ENCODE assay signal across 1 cellular context in genomic region chr22:35634015-35634414, GRCh38.
TF ChIP-seq lines count a peak whose summit lies in the region.

No MANE protein-coding gene starts in this region.

TF ChIP-seq in K562, 482 proteins besides CTCF, POLR2A, EP300 and RAD21 (continued from another document and continues in another):
- TF ChIP-seq CHD7 (IDR thresholded peaks at IDR 0.05; ENCODE audit: low read depth, low read length) = no peak
- TF ChIP-seq YY1 (IDR thresholded peaks at IDR 0.05; ENCODE audit: borderline replicate concordance in 1 of 3, control insufficient read depth in 1 of 3, extremely low read depth in 1 of 3, insufficient read depth in 3 of 3, insufficient read length in 1 of 3, insufficient replicate concordance in 2 of 3, low read depth in 1 of 3, low read length in 2 of 3) = no peak
- no peak for TF ChIP-seq ZNF609 (CRISPR knock-in tag; IDR thresholded peaks at IDR 0.05; ENCODE audit: borderline replicate concordance)
- no peak for TF ChIP-seq CHAMP1 (IDR thresholded peaks at IDR 0.05)
- TF ChIP-seq ZNF639 (CRISPR knock-in tag; conservative IDR thresholded peaks at IDR 0.05 in 1 of 2, IDR thresholded peaks at IDR 0.05 in 1 of 2) = no peak
- no peak for TF ChIP-seq HCFC1 (IDR thresholded peaks at IDR 0.05; ENCODE audit: low read depth, low read length)
- TF ChIP-seq ZBTB12 (CRISPR knock-in tag; IDR thresholded peaks at IDR 0.05) = no peak
- TF ChIP-seq CREBBP (IDR thresholded peaks at IDR 0.05; ENCODE audit: low read depth, low read length) = no peak
- no peak for TF ChIP-seq ZNF740 (CRISPR knock-in tag; IDR thresholded peaks at IDR 0.05)
- TF ChIP-seq ZNF740 (tag; IDR thresholded peaks at IDR 0.05) = no peak
- no peak for TF ChIP-seq BCOR (IDR thresholded peaks at IDR 0.05)
- 0 out of 4 replicates have a peak, but pooled peaks of 1 of the 2 experiments have one; percentile 29 for TF ChIP-seq FOXK2 (conservative IDR thresholded peaks at IDR 0.05 in 1 of 2, IDR thresholded peaks at IDR 0.05 in 1 of 2; ENCODE audit: low read depth in 2 of 2)
- TF ChIP-seq RAD51 (IDR thresholded peaks at IDR 0.05; ENCODE audit: borderline replicate concordance, low read depth) = no peak
- TF ChIP-seq ATF7 (IDR thresholded peaks at IDR 0.05) = peak; percentile 22; the same call in 1 of the 2 replicates
- no peak for TF ChIP-seq E4F1 (CRISPR knock-in tag; IDR thresholded peaks at IDR 0.05; ENCODE audit: borderline replicate concordance)
- no peak for TF ChIP-seq ELF2 (CRISPR knock-in tag; IDR thresholded peaks at IDR 0.05)
- TF ChIP-seq PTBP1 (IDR thresholded peaks at IDR 0.05; ENCODE audit: low read depth, low read length) = no peak
- TF ChIP-seq SIX5 (IDR thresholded peaks at IDR 0.05; ENCODE audit: borderline replicate concordance in 1 of 2, insufficient read depth in 1 of 2, low read depth in 1 of 2, low read length in 2 of 2) = no peak
- TF ChIP-seq ZFP36 (IDR thresholded peaks at IDR 0.05; ENCODE audit: low read depth, low read length, partially characterized antibody) = peak; percentile 74
- TF ChIP-seq ZNF79 (CRISPR knock-in tag; IDR thresholded peaks at IDR 0.05; ENCODE audit: low read depth) = no peak
- TF ChIP-seq RCOR1 (IDR thresholded peaks at IDR 0.05; ENCODE audit: borderline replicate concordance in 1 of 2, low read depth in 2 of 2, low read length in 2 of 2) = peak in 1 of 2 experiments; percentile 10; a peak in 1 of 4 replicates
- no peak for TF ChIP-seq ZNF766 (CRISPR knock-in tag; conservative IDR thresholded peaks at IDR 0.05)
- no peak for TF ChIP-seq ZNF511 (CRISPR knock-in tag; IDR thresholded peaks at IDR 0.05)
- TF ChIP-seq MLX (CRISPR knock-in tag; conservative IDR thresholded peaks at IDR 0.05) = no peak
